In genomic region chr2:197453914-197454398, GRCh38 we compare ENCODE assay signal across 2 cellular contexts.
TF ChIP-seq lines count a peak whose summit lies in the region.

No MANE protein-coding gene starts in this region.

TF ChIP-seq in HCT116, 20 proteins besides CTCF, POLR2A, EP300 and RAD21:
- TF ChIP-seq ELF1 (IDR thresholded peaks at IDR 0.05; ENCODE audit: borderline replicate concordance, low read depth) = no peak
- peak; percentile 36; the same call in 1 of the 2 replicates for TF ChIP-seq SRF (IDR thresholded peaks at IDR 0.05; ENCODE audit: low read depth)
- no peak for TF ChIP-seq EZH2 (IDR thresholded peaks at IDR 0.05)
- no peak; the same call in 1 of the 2 replicates for TF ChIP-seq CBX3 (IDR thresholded peaks at IDR 0.05; ENCODE audit: low read depth)
- no peak for TF ChIP-seq TCF7L2 (IDR thresholded peaks at IDR 0.05; ENCODE audit: borderline replicate concordance, extremely low read depth, insufficient read depth, insufficient read length)
- peak; percentile 68; the same call in 1 of the 2 replicates for TF ChIP-seq SIN3A (IDR thresholded peaks at IDR 0.05; ENCODE audit: low read depth)
- no peak for TF ChIP-seq FOSL1 (IDR thresholded peaks at IDR 0.05; ENCODE audit: low read depth)
- no peak for TF ChIP-seq CEBPB (IDR thresholded peaks at IDR 0.05; ENCODE audit: low read depth)
- TF ChIP-seq ZFX (IDR thresholded peaks at IDR 0.05) = no peak
- TF ChIP-seq ZBTB33 (IDR thresholded peaks at IDR 0.05; ENCODE audit: extremely low read depth, insufficient replicate concordance, low read length) = no peak
- TF ChIP-seq EGR1 (IDR thresholded peaks at IDR 0.05; ENCODE audit: low read depth) = no peak
- TF ChIP-seq MAX (IDR thresholded peaks at IDR 0.05) = no peak
- TF ChIP-seq SP1 (IDR thresholded peaks at IDR 0.05; ENCODE audit: low read depth) = peak; percentile 53
- no peak for TF ChIP-seq REST (IDR thresholded peaks at IDR 0.05; ENCODE audit: low read depth)
- TF ChIP-seq EZH2phosphoT487 (IDR thresholded peaks at IDR 0.05; ENCODE audit: borderline replicate concordance) = no peak
- TF ChIP-seq JUND (IDR thresholded peaks at IDR 0.05) = 0 out of 2 replicates have a peak, but pooled peaks have one; percentile 25
- no peak for TF ChIP-seq ATF3 (IDR thresholded peaks at IDR 0.05)
- peak; percentile 34; the same call in 1 of the 2 replicates for TF ChIP-seq POLR2AphosphoS5 (IDR thresholded peaks at IDR 0.05; ENCODE audit: low read depth, low read length)
- no peak for TF ChIP-seq YY1 (IDR thresholded peaks at IDR 0.05; ENCODE audit: extremely low read depth, insufficient replicate concordance, low read depth, low read length)
- TF ChIP-seq ZNF274 (IDR thresholded peaks at IDR 0.05; ENCODE audit: low read depth, low read length) = no peak
TF ChIP-seq in HCT116: peak in this region for 5.

TF ChIP-seq in GM12878, 131 proteins besides CTCF, POLR2A, EP300 and RAD21 (continues in another document):
- no peak for TF ChIP-seq ZNF384 (IDR thresholded peaks at IDR 0.05; ENCODE audit: borderline replicate concordance, low read depth, low read length)
- no peak for TF ChIP-seq BCL11A (IDR thresholded peaks at IDR 0.05; ENCODE audit: low read depth, low read length)
- peak; percentile 13 for TF ChIP-seq KLF5 (IDR thresholded peaks at IDR 0.05; ENCODE audit: partially characterized antibody)
- no peak for TF ChIP-seq NFIC (IDR thresholded peaks at IDR 0.05; ENCODE audit: low read depth, low read length)
- no peak for TF ChIP-seq MYC (IDR thresholded peaks at IDR 0.05; ENCODE audit: insufficient read depth, insufficient read length, insufficient replicate concordance, low read length, severe bottlenecking)
- TF ChIP-seq HDAC6 (IDR thresholded peaks at IDR 0.05; ENCODE audit: unreplicated experiment) = no peak
- peak; percentile 43; the same call in 1 of the 2 replicates for TF ChIP-seq RFX5 (IDR thresholded peaks at IDR 0.05; ENCODE audit: low read depth, low read length)
- TF ChIP-seq SMAD5 (IDR thresholded peaks at IDR 0.05; ENCODE audit: low read depth) = no peak; the same call in 1 of the 2 replicates
- no peak for TF ChIP-seq IKZF1 (conservative IDR thresholded peaks at IDR 0.05)
- no peak for TF ChIP-seq ZBTB4 (CRISPR knock-in tag; IDR thresholded peaks at IDR 0.05)
- TF ChIP-seq CUX1 (IDR thresholded peaks at IDR 0.05; ENCODE audit: insufficient replicate concordance, low read depth, low read length) = no peak
- TF ChIP-seq TAF1 (IDR thresholded peaks at IDR 0.05; ENCODE audit: borderline replicate concordance, low read depth, low read length) = peak; percentile 55; the same call in 1 of the 2 replicates
- TF ChIP-seq MTA3 (IDR thresholded peaks at IDR 0.05; ENCODE audit: borderline replicate concordance, low read length) = no peak
- TF ChIP-seq NR2F1 (conservative IDR thresholded peaks at IDR 0.05) = no peak
- peak; percentile 50 for TF ChIP-seq PML (IDR thresholded peaks at IDR 0.05; ENCODE audit: low read length)
- TF ChIP-seq PAX8 (IDR thresholded peaks at IDR 0.05) = no peak
- no peak for TF ChIP-seq TCF7 (IDR thresholded peaks at IDR 0.05; ENCODE audit: borderline replicate concordance)
- no peak for TF ChIP-seq ELK1 (IDR thresholded peaks at IDR 0.05; ENCODE audit: low read depth, low read length)
- TF ChIP-seq IRF3 (IDR thresholded peaks at IDR 0.05) = no peak
- TF ChIP-seq ASH2L (IDR thresholded peaks at IDR 0.05; ENCODE audit: borderline replicate concordance, low read depth) = no peak
- TF ChIP-seq ZNF207 (IDR thresholded peaks at IDR 0.05; ENCODE audit: borderline replicate concordance) = no peak; the same call in 1 of the 2 replicates
- TF ChIP-seq ZNF687 (IDR thresholded peaks at IDR 0.05) = no peak
- no peak for TF ChIP-seq ETV6 (conservative IDR thresholded peaks at IDR 0.05 in 1 of 2, IDR thresholded peaks at IDR 0.05 in 1 of 2; ENCODE audit: borderline replicate concordance in 1 of 2, low read depth in 1 of 2)
- no peak for TF ChIP-seq CEBPZ (IDR thresholded peaks at IDR 0.05; ENCODE audit: low read depth, low read length)
- no peak for TF ChIP-seq SMAD1 (IDR thresholded peaks at IDR 0.05; ENCODE audit: low read depth, partially characterized antibody)
- no peak for TF ChIP-seq RELA (IDR thresholded peaks at IDR 0.05; ENCODE audit: borderline replicate concordance, partially characterized antibody)
- TF ChIP-seq USF2 (IDR thresholded peaks at IDR 0.05; ENCODE audit: borderline replicate concordance, low read depth, low read length) = no peak
- TF ChIP-seq GABPA (IDR thresholded peaks at IDR 0.05; ENCODE audit: low read depth) = peak; percentile 29; the same call in 1 of the 2 replicates
- no peak for TF ChIP-seq RB1 (IDR thresholded peaks at IDR 0.05; ENCODE audit: borderline replicate concordance)
- TF ChIP-seq SMARCA5 (IDR thresholded peaks at IDR 0.05) = no peak
- peak; percentile 16; the same call in 1 of the 2 replicates for TF ChIP-seq DPF2 (IDR thresholded peaks at IDR 0.05)
- no peak for TF ChIP-seq PAX5 (IDR thresholded peaks at IDR 0.05; ENCODE audit: borderline replicate concordance, low read depth, low read length)
- TF ChIP-seq STAT3 (IDR thresholded peaks at IDR 0.05; ENCODE audit: low read depth, low read length) = no peak
